1 cellular context compared by ENCODE assay signal in the genomic region with DNA sequence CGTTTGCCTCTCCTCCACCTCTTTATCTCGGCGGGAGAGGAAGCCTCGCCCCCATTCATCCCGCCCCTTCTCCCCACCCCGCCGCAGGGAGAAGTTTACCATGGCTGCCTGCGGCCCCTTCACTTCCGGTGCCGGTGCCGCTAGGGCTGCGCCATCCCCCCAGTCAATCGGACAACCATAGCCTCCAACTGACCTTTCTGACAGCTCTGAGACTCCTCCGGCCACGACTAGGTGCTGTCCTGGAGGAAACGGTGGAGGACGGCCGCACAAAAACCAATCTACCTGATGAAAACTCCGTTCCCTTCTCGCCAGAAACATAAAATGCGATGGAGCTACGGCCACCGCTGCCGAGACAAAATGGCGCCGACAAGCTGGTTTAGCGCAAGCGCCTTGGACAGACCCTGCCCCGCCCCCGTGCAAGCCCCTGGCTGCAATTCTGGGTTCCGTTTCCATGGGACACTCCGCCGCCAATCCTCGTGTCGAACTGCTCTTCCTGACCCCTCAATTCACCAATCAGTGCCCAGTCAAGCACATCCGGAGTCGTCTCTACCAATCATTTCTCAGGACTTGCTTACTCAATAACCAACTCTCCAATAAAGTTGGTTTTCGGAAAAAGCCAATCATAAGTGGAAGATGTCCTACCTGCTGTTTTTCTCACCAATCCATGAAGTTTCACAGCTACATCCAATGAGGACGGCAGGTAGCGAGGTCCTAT.
A peak's percentile ranks its signal among the peaks of the same experiment; 100 is the strongest.
TF ChIP-seq lines count a peak whose summit lies in the region.

No MANE protein-coding gene starts in this region.

TF ChIP-seq in HepG2, 621 proteins besides CTCF, POLR2A, EP300 and RAD21 (continued from another document and continues in another):
- TF ChIP-seq, protein P1, sequence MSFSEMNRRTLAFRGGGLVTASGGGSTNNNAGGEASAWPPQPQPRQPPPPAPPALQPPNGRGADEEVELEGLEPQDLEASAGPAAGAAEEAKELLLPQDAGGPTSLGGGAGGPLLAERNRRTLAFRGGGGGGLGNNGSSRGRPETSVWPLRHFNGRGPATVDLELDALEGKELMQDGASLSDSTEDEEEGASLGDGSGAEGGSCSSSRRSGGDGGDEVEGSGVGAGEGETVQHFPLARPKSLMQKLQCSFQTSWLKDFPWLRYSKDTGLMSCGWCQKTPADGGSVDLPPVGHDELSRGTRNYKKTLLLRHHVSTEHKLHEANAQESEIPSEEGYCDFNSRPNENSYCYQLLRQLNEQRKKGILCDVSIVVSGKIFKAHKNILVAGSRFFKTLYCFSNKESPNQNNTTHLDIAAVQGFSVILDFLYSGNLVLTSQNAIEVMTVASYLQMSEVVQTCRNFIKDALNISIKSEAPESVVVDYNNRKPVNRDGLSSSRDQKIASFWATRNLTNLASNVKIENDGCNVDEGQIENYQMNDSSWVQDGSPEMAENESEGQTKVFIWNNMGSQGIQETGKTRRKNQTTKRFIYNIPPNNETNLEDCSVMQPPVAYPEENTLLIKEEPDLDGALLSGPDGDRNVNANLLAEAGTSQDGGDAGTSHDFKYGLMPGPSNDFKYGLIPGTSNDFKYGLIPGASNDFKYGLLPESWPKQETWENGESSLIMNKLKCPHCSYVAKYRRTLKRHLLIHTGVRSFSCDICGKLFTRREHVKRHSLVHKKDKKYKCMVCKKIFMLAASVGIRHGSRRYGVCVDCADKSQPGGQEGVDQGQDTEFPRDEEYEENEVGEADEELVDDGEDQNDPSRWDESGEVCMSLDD (CRISPR knock-in tag; IDR thresholded peaks at IDR 0.05; ENCODE audit: borderline replicate concordance), result no peak; the same call in 1 of the 2 replicates
- TF ChIP-seq, protein P2, sequence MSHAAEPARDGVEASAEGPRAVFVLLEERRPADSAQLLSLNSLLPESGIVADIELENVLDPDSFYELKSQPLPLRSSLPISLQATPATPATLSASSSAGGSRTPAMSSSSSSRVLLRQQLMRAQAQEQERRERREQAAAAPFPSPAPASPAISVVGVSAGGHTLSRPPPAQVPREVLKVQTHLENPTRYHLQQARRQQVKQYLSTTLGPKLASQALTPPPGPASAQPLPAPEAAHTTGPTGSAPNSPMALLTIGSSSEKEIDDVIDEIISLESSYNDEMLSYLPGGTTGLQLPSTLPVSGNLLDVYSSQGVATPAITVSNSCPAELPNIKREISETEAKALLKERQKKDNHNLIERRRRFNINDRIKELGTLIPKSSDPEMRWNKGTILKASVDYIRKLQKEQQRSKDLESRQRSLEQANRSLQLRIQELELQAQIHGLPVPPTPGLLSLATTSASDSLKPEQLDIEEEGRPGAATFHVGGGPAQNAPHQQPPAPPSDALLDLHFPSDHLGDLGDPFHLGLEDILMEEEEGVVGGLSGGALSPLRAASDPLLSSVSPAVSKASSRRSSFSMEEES (CRISPR knock-in tag; IDR thresholded peaks at IDR 0.05), result no peak
- peak; percentile 98 for TF ChIP-seq NFYC (CRISPR knock-in tag; IDR thresholded peaks at IDR 0.05)
- TF ChIP-seq TCF7L2 (IDR thresholded peaks at IDR 0.05; ENCODE audit: low read depth, low read length), result no peak
- TF ChIP-seq, protein P3, sequence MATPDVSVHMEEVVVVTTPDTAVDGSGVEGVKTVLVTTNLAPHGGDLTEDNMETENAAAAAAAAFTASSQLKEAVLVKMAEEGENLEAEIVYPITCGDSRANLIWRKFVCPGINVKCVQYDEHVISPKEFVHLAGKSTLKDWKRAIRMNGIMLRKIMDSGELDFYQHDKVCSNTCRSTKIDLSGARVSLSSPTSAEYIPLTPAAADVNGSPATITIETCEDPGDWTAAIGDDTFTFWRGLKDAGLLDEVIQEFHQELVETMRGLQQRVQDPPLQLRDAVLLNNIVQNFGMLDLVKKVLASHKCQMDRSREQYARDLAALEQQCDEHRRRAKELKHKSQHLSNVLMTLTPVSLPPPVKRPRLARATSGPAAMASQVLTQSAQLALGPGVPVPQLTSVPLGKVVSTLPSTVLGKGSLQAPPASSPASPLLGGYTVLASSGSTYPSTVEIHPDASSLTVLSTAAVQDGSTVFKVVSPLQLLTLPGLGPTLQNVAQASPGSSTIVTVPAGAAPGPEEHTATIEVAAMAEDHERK (CRISPR knock-in tag; IDR thresholded peaks at IDR 0.05; ENCODE audit: low read depth), result no peak
- TF ChIP-seq BHLHE40 (IDR thresholded peaks at IDR 0.05; ENCODE audit: low read length), result no peak
- no peak for TF ChIP-seq FOXK2 (IDR thresholded peaks at IDR 0.05)
- TF ChIP-seq ZSCAN20 (CRISPR knock-in tag; IDR thresholded peaks at IDR 0.05; ENCODE audit: borderline replicate concordance), result peak; percentile 41; the same call in 1 of the 2 replicates
- no peak for TF ChIP-seq ZNF253 (CRISPR knock-in tag; IDR thresholded peaks at IDR 0.05; ENCODE audit: borderline replicate concordance)
- TF ChIP-seq, protein P4, sequence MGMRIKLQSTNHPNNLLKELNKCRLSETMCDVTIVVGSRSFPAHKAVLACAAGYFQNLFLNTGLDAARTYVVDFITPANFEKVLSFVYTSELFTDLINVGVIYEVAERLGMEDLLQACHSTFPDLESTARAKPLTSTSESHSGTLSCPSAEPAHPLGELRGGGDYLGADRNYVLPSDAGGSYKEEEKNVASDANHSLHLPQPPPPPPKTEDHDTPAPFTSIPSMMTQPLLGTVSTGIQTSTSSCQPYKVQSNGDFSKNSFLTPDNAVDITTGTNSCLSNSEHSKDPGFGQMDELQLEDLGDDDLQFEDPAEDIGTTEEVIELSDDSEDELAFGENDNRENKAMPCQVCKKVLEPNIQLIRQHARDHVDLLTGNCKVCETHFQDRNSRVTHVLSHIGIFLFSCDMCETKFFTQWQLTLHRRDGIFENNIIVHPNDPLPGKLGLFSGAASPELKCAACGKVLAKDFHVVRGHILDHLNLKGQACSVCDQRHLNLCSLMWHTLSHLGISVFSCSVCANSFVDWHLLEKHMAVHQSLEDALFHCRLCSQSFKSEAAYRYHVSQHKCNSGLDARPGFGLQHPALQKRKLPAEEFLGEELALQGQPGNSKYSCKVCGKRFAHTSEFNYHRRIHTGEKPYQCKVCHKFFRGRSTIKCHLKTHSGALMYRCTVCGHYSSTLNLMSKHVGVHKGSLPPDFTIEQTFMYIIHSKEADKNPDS (CRISPR knock-in tag; IDR thresholded peaks at IDR 0.05), result no peak
- no peak for TF ChIP-seq KAT7 (CRISPR knock-in tag; IDR thresholded peaks at IDR 0.05; ENCODE audit: borderline replicate concordance)
- TF ChIP-seq ONECUT2 (CRISPR knock-in tag; IDR thresholded peaks at IDR 0.05), result 0 out of 2 replicates have a peak, but pooled peaks have one; percentile 50
- TF ChIP-seq, protein P5, sequence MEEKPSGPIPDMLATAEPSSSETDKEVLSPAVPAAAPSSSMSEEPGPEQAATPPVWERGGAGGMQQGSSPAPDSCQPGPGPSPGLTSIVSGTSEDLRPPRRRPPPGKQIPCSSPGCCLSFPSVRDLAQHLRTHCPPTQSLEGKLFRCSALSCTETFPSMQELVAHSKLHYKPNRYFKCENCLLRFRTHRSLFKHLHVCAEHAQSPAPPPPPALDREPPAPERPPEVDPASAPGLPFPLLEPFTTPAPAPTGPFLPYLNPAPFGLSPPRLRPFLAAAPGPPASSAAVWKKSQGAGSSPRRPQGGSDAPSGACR (CRISPR knock-in tag; IDR thresholded peaks at IDR 0.05), result no peak
- TF ChIP-seq MTF2 (CRISPR knock-in tag; IDR thresholded peaks at IDR 0.05; ENCODE audit: borderline replicate concordance), result no peak
- TF ChIP-seq, protein P6, sequence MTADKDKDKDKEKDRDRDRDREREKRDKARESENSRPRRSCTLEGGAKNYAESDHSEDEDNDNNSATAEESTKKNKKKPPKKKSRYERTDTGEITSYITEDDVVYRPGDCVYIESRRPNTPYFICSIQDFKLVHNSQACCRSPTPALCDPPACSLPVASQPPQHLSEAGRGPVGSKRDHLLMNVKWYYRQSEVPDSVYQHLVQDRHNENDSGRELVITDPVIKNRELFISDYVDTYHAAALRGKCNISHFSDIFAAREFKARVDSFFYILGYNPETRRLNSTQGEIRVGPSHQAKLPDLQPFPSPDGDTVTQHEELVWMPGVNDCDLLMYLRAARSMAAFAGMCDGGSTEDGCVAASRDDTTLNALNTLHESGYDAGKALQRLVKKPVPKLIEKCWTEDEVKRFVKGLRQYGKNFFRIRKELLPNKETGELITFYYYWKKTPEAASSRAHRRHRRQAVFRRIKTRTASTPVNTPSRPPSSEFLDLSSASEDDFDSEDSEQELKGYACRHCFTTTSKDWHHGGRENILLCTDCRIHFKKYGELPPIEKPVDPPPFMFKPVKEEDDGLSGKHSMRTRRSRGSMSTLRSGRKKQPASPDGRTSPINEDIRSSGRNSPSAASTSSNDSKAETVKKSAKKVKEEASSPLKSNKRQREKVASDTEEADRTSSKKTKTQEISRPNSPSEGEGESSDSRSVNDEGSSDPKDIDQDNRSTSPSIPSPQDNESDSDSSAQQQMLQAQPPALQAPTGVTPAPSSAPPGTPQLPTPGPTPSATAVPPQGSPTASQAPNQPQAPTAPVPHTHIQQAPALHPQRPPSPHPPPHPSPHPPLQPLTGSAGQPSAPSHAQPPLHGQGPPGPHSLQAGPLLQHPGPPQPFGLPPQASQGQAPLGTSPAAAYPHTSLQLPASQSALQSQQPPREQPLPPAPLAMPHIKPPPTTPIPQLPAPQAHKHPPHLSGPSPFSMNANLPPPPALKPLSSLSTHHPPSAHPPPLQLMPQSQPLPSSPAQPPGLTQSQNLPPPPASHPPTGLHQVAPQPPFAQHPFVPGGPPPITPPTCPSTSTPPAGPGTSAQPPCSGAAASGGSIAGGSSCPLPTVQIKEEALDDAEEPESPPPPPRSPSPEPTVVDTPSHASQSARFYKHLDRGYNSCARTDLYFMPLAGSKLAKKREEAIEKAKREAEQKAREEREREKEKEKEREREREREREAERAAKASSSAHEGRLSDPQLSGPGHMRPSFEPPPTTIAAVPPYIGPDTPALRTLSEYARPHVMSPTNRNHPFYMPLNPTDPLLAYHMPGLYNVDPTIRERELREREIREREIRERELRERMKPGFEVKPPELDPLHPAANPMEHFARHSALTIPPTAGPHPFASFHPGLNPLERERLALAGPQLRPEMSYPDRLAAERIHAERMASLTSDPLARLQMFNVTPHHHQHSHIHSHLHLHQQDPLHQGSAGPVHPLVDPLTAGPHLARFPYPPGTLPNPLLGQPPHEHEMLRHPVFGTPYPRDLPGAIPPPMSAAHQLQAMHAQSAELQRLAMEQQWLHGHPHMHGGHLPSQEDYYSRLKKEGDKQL (CRISPR knock-in tag; IDR thresholded peaks at IDR 0.05; ENCODE audit: low read depth), result no peak
- TF ChIP-seq NCOR1 (IDR thresholded peaks at IDR 0.05; ENCODE audit: borderline replicate concordance, low read length), result no peak; the same call in 1 of the 2 replicates
- no peak for TF ChIP-seq U2AF1 (optimal IDR thresholded peaks at IDR 0.05; ENCODE audit: low read depth, low read length)
- TF ChIP-seq AGO2 (optimal IDR thresholded peaks at IDR 0.05; ENCODE audit: low read depth, low read length), result peak; percentile 42
- TF ChIP-seq ZNF776 (CRISPR knock-in tag; IDR thresholded peaks at IDR 0.05), result no peak
- TF ChIP-seq, protein P7, sequence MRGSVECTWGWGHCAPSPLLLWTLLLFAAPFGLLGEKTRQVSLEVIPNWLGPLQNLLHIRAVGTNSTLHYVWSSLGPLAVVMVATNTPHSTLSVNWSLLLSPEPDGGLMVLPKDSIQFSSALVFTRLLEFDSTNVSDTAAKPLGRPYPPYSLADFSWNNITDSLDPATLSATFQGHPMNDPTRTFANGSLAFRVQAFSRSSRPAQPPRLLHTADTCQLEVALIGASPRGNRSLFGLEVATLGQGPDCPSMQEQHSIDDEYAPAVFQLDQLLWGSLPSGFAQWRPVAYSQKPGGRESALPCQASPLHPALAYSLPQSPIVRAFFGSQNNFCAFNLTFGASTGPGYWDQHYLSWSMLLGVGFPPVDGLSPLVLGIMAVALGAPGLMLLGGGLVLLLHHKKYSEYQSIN (CRISPR knock-in tag; IDR thresholded peaks at IDR 0.05; ENCODE audit: borderline replicate concordance), result no peak
- no peak for TF ChIP-seq NAIF1 (CRISPR knock-in tag; IDR thresholded peaks at IDR 0.05; ENCODE audit: borderline replicate concordance)
- TF ChIP-seq KAT2B (IDR thresholded peaks at IDR 0.05; ENCODE audit: borderline replicate concordance, low read depth, low read length), result no peak
- TF ChIP-seq ZNF572 (CRISPR knock-in tag; IDR thresholded peaks at IDR 0.05), result no peak
- TF ChIP-seq, protein P8, sequence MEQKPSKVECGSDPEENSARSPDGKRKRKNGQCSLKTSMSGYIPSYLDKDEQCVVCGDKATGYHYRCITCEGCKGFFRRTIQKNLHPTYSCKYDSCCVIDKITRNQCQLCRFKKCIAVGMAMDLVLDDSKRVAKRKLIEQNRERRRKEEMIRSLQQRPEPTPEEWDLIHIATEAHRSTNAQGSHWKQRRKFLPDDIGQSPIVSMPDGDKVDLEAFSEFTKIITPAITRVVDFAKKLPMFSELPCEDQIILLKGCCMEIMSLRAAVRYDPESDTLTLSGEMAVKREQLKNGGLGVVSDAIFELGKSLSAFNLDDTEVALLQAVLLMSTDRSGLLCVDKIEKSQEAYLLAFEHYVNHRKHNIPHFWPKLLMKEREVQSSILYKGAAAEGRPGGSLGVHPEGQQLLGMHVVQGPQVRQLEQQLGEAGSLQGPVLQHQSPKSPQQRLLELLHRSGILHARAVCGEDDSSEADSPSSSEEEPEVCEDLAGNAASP (CRISPR knock-in tag; IDR thresholded peaks at IDR 0.05; ENCODE audit: borderline replicate concordance), result peak; percentile 20; the same call in 1 of the 2 replicates
- no peak for TF ChIP-seq CHCHD3 (CRISPR knock-in tag; IDR thresholded peaks at IDR 0.05)
- TF ChIP-seq, protein P9, sequence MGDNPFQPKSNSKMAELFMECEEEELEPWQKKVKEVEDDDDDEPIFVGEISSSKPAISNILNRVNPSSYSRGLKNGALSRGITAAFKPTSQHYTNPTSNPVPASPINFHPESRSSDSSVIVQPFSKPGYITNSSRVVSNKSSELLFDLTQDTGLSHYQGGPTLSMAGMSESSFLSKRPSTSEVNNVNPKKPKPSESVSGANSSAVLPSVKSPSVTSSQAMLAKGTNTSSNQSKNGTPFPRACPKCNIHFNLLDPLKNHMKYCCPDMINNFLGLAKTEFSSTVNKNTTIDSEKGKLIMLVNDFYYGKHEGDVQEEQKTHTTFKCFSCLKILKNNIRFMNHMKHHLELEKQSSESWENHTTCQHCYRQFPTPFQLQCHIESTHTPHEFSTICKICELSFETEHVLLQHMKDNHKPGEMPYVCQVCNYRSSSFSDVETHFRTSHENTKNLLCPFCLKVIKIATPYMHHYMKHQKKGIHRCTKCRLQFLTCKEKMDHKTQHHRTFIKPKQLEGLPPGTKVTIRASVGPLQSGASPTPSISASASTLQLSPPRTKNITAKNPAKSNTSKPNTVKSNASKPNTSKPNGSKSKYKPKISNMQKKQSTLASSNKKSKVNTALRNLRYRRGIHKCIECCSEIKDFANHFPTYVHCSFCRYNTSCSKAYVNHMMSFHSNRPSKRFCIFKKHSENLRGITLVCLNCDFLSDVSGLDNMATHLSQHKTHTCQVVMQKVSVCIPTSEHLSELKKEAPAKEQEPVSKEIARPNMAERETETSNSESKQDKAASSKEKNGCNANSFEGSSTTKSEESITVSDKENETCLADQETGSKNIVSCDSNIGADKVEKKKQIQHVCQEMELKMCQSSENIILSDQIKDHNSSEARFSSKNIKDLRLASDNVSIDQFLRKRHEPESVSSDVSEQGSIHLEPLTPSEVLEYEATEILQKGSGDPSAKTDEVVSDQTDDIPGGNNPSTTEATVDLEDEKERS (CRISPR knock-in tag; IDR thresholded peaks at IDR 0.05), result no peak
- TF ChIP-seq MLLT10 (CRISPR knock-in tag; IDR thresholded peaks at IDR 0.05), result no peak
- TF ChIP-seq, protein P10, sequence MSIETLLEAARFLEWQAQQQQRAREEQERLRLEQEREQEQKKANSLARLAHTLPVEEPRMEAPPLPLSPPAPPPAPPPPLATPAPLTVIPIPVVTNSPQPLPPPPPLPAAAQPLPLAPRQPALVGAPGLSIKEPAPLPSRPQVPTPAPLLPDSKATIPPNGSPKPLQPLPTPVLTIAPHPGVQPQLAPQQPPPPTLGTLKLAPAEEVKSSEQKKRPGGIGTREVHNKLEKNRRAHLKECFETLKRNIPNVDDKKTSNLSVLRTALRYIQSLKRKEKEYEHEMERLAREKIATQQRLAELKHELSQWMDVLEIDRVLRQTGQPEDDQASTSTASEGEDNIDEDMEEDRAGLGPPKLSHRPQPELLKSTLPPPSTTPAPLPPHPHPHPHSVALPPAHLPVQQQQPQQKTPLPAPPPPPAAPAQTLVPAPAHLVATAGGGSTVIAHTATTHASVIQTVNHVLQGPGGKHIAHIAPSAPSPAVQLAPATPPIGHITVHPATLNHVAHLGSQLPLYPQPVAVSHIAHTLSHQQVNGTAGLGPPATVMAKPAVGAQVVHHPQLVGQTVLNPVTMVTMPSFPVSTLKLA (IDR thresholded peaks at IDR 0.05), result peak; percentile 58
